Comparison of ENCODE assay signal across 19 cellular contexts in the genomic region with DNA sequence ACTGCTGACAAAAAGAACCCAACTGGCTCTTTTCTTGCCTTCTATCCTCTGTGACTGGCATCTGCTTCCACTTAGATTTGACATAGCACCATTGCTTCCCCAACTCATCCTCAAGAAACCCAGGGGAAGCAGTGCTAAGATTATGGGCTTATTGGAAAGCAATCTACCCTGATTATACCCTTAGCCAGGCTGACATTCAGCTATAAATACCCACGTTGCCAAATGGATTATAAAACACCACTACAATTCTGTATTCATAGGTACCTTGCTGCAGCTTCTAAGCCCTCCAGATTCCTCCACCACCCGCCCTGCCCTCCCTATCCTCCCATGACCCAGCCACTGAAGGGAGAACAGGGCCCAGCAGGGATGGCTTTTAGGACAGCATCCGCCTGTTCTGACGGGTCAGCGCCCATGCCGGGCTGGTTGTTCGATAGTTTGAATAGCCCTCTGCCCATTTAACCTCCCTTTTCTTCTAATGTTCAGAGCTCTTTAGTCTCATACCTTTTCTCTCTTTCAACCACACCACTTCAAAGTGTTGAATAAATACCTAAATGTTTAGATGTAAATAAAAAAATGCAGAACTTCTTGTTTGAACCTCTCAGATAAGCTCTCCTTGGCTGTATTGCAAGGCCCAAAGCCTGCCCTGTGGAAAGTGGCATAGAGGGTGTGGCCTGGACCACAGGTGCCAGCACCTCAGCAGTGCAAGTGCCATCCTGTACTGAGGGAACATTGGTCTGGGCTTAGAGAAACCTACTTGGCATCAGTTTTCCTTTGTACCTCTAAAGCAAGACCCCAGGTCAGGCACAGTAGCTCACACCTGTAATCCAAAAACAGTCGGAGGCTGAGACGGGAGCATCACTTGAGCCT.
DNase-seq lines count a peak whose midpoint lies in the region; ATAC-seq and TF ChIP-seq lines count a peak whose summit lies in the region.
"Had no signal": no experiment of that assay in that cellular context is flagged by ENCODE, and none has a peak within 500 bp of the region (broad histone marks: within the 10 kb centered on the region; RNA-seq: fewer than 3 reads in every experiment).

No MANE protein-coding gene starts in this region.

- peaks cover 0 to 4% of the 10 kb centered on the region in 2 donors for H3K4me1 ChIP-seq in left lung
- peaks cover 1% of the 10 kb centered on the region for H3K4me1 ChIP-seq in upper lobe of right lung
- H3K4me1 ChIP-seq: BE2C had no signal

- H3K27ac Mint-ChIP-seq in osteocyte (ENCODE audit: unreplicated experiment): no peak overlapping the region

- no peaks in the 10 kb centered on the region for H3K36me3 Mint-ChIP-seq in osteocyte (ENCODE audit: unreplicated experiment)

- H3K27ac ChIP-seq in WERI-Rb-1 (no peak overlapping the region), left lung (no peak overlapping the region), upper lobe of right lung (no peak overlapping the region)
- H3K27ac ChIP-seq: GM23248, KMS-11 had no signal

- in situ Hi-C loops in GM13976 (cut with MboI; ENCODE audit: low sequenced_read_pairs, unreplicated experiment): no loop called here

- H3K4me1 Mint-ChIP-seq in osteocyte (ENCODE audit: unreplicated experiment): no peaks in the 10 kb centered on the region

- TF ChIP-seq CTCF in WERI-Rb-1 (IDR thresholded peaks at IDR 0.05; ENCODE audit: low read depth, low read length) (no peak), left lung (IDR thresholded peaks at IDR 0.05) (no peak), upper lobe of right lung (IDR thresholded peaks at IDR 0.05) (no peak), GM13976 (IDR thresholded peaks at IDR 0.05; ENCODE audit: borderline replicate concordance, control extremely low read depth, extremely low read depth, insufficient read depth, missing control alignments) (no peak), osteocyte (IDR thresholded peaks at IDR 0.05) (no peak)

- peaks cover 10% of the 10 kb centered on the region for H3K27me3 Mint-ChIP-seq in osteocyte (ENCODE audit: unreplicated experiment)

- H3K36me3 ChIP-seq in WERI-Rb-1 (no peaks in the 10 kb centered on the region), left lung (no peaks in the 10 kb centered on the region), upper lobe of right lung (no peaks in the 10 kb centered on the region)
- H3K36me3 ChIP-seq: BE2C had no signal

- no peak overlapping the region for H3K4me3 Mint-ChIP-seq in osteocyte (ENCODE audit: unreplicated experiment)

- no peaks in the 10 kb centered on the region for H3K9me3 Mint-ChIP-seq in osteocyte (ENCODE audit: unreplicated experiment)

- DNase-seq in NCI-H2227 (lab: John Stamatoyannopoulos, UW; ENCODE audit: unreplicated experiment): peak; percentile 44
- peak; percentile 50 for DNase-seq in WERI-Rb-1
- DNase-seq in left lung: peak in 1 of 2 donors; percentile 25
- no peak for DNase-seq in upper lobe of right lung
- no peak for DNase-seq in GM13976 (ENCODE audit: low spot score)
- DNase-seq in osteocyte (ENCODE audit: extremely low spot score, unreplicated experiment): no peak
- DNase-seq: BE2C, DMS79 treated with DMSO at 0.1 percent for 48 hours, GM23248, IMR-90, NCI-H1092 treated with DMSO at 0.1 percent for 48 hours, NCI-H1436 treated with DMSO at 0.1 percent for 48 hours, NCI-H1930, NCI-H226, NCI-H774, SHP77 had no signal

- no peak overlapping the region for H3K4me3 ChIP-seq in WERI-Rb-1 (ENCODE audit: low read depth, low read length)
- H3K4me3 ChIP-seq in left lung: no peak overlapping the region
- no peak overlapping the region for H3K4me3 ChIP-seq in upper lobe of right lung
- H3K4me3 ChIP-seq: GM23248 had no signal

- peak; percentile 69 for ATAC-seq in left lung
- peak; percentile 72 for ATAC-seq in upper lobe of right lung
- no peak for ATAC-seq in GM19351 (IDR thresholded peaks at IDR 0.05; ENCODE audit: unreplicated experiment)
- ATAC-seq: HCT116 had no signal

- H3K27me3 ChIP-seq in WERI-Rb-1 (ENCODE audit: insufficient read depth, low read depth, severe bottlenecking) (no peaks in the 10 kb centered on the region), left lung (no peaks in the 10 kb centered on the region), upper lobe of right lung (no peaks in the 10 kb centered on the region)
- H3K27me3 ChIP-seq: BE2C had no signal

- H3K9me3 ChIP-seq in WERI-Rb-1 (ENCODE audit: severe bottlenecking) (no peaks in the 10 kb centered on the region), left lung (no peaks in the 10 kb centered on the region), upper lobe of right lung (no peaks in the 10 kb centered on the region)
- H3K9me3 ChIP-seq: BE2C had no signal

- intact Hi-C loops in left lung (cut with DNase I): no loop called here
- intact Hi-C loops in upper lobe of right lung (cut with DNase I): no loop called here

Comparison
In these comparisons a context has a peak if more than half of its experiments do, and no peak if none do; other contexts are left out.
1. DNase-seq: peak in NCI-H2227 (single experiment) and WERI-Rb-1 (single experiment); none in upper lobe of right lung (single experiment), GM13976 (single experiment) and osteocyte (single experiment).